22 cellular contexts compared by ENCODE assay signal in genomic region chr6:44665683-44666082, GRCh38.
DNase-seq lines count a peak whose midpoint lies in the region; ATAC-seq, FAIRE-seq and TF ChIP-seq lines count a peak whose summit lies in the region.
"Had no signal": no experiment of that assay in that cellular context is flagged by ENCODE, and none has a peak within 500 bp of the region (broad histone marks: within the 10 kb centered on the region; RNA-seq: fewer than 3 reads in every experiment).

No MANE protein-coding gene starts in this region.

- no peaks in the 10 kb centered on the region for H3K9me3 Mint-ChIP-seq in activated T-helper 17 cell treated with anti-CD3 and anti-CD28 coated beads, Interleukin-2, amount 50 U/mL, for 72 hours
- H3K9me3 Mint-ChIP-seq: CD4-positive, alpha-beta T cell; HFFc6 had no signal

- no peak for ATAC-seq in activated T-helper 17 cell treated with anti-CD3 and anti-CD28 coated beads, Interleukin-2, amount 50 U/mL, for 72 hours (replicated peaks)
- ATAC-seq in HepG2 (peak; percentile 24; the same call in 1 of the 3 replicates), GM21717 (IDR thresholded peaks at IDR 0.05; ENCODE audit: unreplicated experiment) (no peak)

- H3K4me2 ChIP-seq in HepG2 (ENCODE audit: low read depth, low read length), result no peak overlapping the region
- H3K4me2 ChIP-seq: KMS-11, PC-9 had no signal

- in situ Hi-C loops in HepG2 (cut with HindIII; ENCODE audit: extremely low pct_ligation_motif_present, low pct_unique_long_range_greater_than_20kb) (loop anchor here (25.0 kb wide), 1 partner anchor 1247 kb away; no protein-coding TSS in a partner anchor), transverse colon (cut with MboI; ENCODE audit: low pct_ligation_motif_present in 1 of 4, low pct_unique_long_range_greater_than_20kb in 1 of 4, low sequenced_read_pairs in 3 of 4) (loop anchor here (10.0 to 25.0 kb wide), 4 partner anchors 747 to 1247 kb away; no protein-coding TSS in a partner anchor)

- H4K20me1 ChIP-seq in HepG2 (ENCODE audit: insufficient read depth, low read length), result no peaks in the 10 kb centered on the region

- intact Hi-C loops in HepG2 (cut with micrococcal nuclease; ENCODE audit: unreplicated experiment) (no loop called here), sigmoid colon (cut with DNase I) (no loop called here), transverse colon (cut with DNase I; ENCODE audit: low total_unique reads) (loop anchor here (5.0 kb wide), 1 partner anchor 1842 kb away; no protein-coding TSS in a partner anchor)

- no TSS peak for BruUV-seq in HepG2 (replicated peaks; lab: Mats Ljungman, UMichigan)

- POLR2A ChIA-PET in HepG2 (lab: Yijun Ruan, JAX), result no interaction called here

- DNase-seq in HepG2 (ENCODE audit: low spot score) (no peak), sigmoid colon (no peak), A172 (ENCODE audit: low spot score) (no peak), transverse colon (no peak), NCI-H1694 (lab: John Stamatoyannopoulos, UW) (no peak)
- DNase-seq: 8988T; Caco-2; CD4-positive, alpha-beta T cell; GOT3; HFFc6; MV-4-11; NCI-H187; NCI-H2107; NCI-H510A treated with DMSO at 0.1 percent for 48 hours; PC-9 had no signal

- H3K4me3 ChIP-seq in HUES6 (ENCODE audit: low read depth, low read length) (no peak overlapping the region), HepG2 (replicated peaks in 1 of 3; ENCODE audit: insufficient read depth in 1 of 3, low read depth in 2 of 3, low read length in 3 of 3) (no peak overlapping the region), sigmoid colon (no peak overlapping the region), transverse colon (no peak overlapping the region)
- H3K4me3 ChIP-seq: PC-9 had no signal

- peak overlapping the region; percentile 41 for H3K27ac Mint-ChIP-seq in activated T-helper 17 cell treated with anti-CD3 and anti-CD28 coated beads, Interleukin-2, amount 50 U/mL, for 72 hours
- H3K27ac Mint-ChIP-seq: B cell; CD4-positive, alpha-beta T cell; HFFc6 had no signal

- H3K79me2 ChIP-seq in HepG2 (ENCODE audit: insufficient read depth, low read length), result no peaks in the 10 kb centered on the region

- H3K4me1 ChIP-seq in HUES6 (ENCODE audit: control insufficient read depth, insufficient read depth, low read length), result peaks cover 80% of the 10 kb centered on the region
- peaks cover 24% of the 10 kb centered on the region for H3K4me1 ChIP-seq in HepG2 (ENCODE audit: insufficient read depth, low read length)
- peaks cover 0 to 21% (median 7%) of the 10 kb centered on the region in 4 donors for H3K4me1 ChIP-seq in sigmoid colon
- peaks cover 0 to 7% (median 3%) of the 10 kb centered on the region in 4 donors for H3K4me1 ChIP-seq in transverse colon
- H3K4me1 ChIP-seq: Caco-2 had no signal

- H3K27me3 Mint-ChIP-seq in activated T-helper 17 cell treated with anti-CD3 and anti-CD28 coated beads, Interleukin-2, amount 50 U/mL, for 72 hours, result peaks cover 3% of the 10 kb centered on the region

- H3K36me3 Mint-ChIP-seq in activated T-helper 17 cell treated with anti-CD3 and anti-CD28 coated beads, Interleukin-2, amount 50 U/mL, for 72 hours (ENCODE audit: low read depth), result no peaks in the 10 kb centered on the region

- WGBS in HepG2 (ENCODE audit: low lambda C conversion rate), result 26% methylated on average over 9 of the region's 9 CpGs
- 91 to 95% methylated on average over 9 of the region's 9 CpGs for WGBS in sigmoid colon, 2 donors
- 76 to 94% methylated on average over 3 to 9 of the region's 9 CpGs for WGBS in transverse colon (ENCODE audit: low coverage in 1 of 2), 2 donors

- TF ChIP-seq EP300 in HepG2 (IDR thresholded peaks at IDR 0.05; ENCODE audit: low read depth in 2 of 2, low read length in 2 of 2), result no peak
- no peak for TF ChIP-seq EP300 in HepG2 (CRISPR knock-in tag; IDR thresholded peaks at IDR 0.05; ENCODE audit: borderline replicate concordance)
- TF ChIP-seq EP300 in sigmoid colon (IDR thresholded peaks at IDR 0.05), result no peak
- TF ChIP-seq EP300 in transverse colon (IDR thresholded peaks at IDR 0.05; ENCODE audit: low read depth), result no peak

- FAIRE-seq in HepG2 (lab: Jason Lieb, UNC), result no peak
- FAIRE-seq: G401.6 had no signal

- H3K27me3 ChIP-seq in HUES6 (ENCODE audit: control insufficient read depth, insufficient read depth, low read length) (no peaks in the 10 kb centered on the region), HepG2 (ENCODE audit: control insufficient read depth in 1 of 2, insufficient read depth in 2 of 2, low read length in 2 of 2) (peaks cover 3 to 31% of the 10 kb centered on the region in 2 experiments; a peak in 2 of 5 replicates), sigmoid colon (no peaks in the 10 kb centered on the region), transverse colon (no peaks in the 10 kb centered on the region)

- H3K4me1 Mint-ChIP-seq in activated T-helper 17 cell treated with anti-CD3 and anti-CD28 coated beads, Interleukin-2, amount 50 U/mL, for 72 hours, result peaks cover 12% of the 10 kb centered on the region
- H3K4me1 Mint-ChIP-seq: B cell had no signal

- no peak for TF ChIP-seq CTCF in HepG2 (CRISPR knock-in tag; IDR thresholded peaks at IDR 0.05)
- TF ChIP-seq CTCF in sigmoid colon (IDR thresholded peaks at IDR 0.05), result no peak
- TF ChIP-seq CTCF in transverse colon (IDR thresholded peaks at IDR 0.05), result no peak

- H3K4me3 Mint-ChIP-seq in activated T-helper 17 cell treated with anti-CD3 and anti-CD28 coated beads, Interleukin-2, amount 50 U/mL, for 72 hours, result no peak overlapping the region
- H3K4me3 Mint-ChIP-seq: B cell; CD4-positive, alpha-beta T cell had no signal

- H3K27ac ChIP-seq in HUES6 (ENCODE audit: low read depth, low read length) (peak overlapping the region; percentile 76; the same call in 1 of the 2 replicates), HepG2 (ENCODE audit: extremely low read length, insufficient read depth, low read length) (no peak overlapping the region), sigmoid colon (peak overlapping the region in 3 of 4 donors; percentile 29 to 40 (median 33)), transverse colon (no peak overlapping the region)
- H3K27ac ChIP-seq: KMS-11, PC-9, RWPE1 had no signal

- H2AFZ ChIP-seq in HepG2 (ENCODE audit: low read length), result no peak overlapping the region
- H2AFZ ChIP-seq: PC-9 had no signal

- H3K9me3 ChIP-seq in HUES6 (ENCODE audit: control insufficient read depth, insufficient read depth, low read depth, low read length) (no peaks in the 10 kb centered on the region), HepG2 (ENCODE audit: low read length) (no peaks in the 10 kb centered on the region), sigmoid colon (no peaks in the 10 kb centered on the region), transverse colon (no peaks in the 10 kb centered on the region)
- H3K9me3 ChIP-seq: Caco-2 had no signal

- H3K9ac ChIP-seq in HUES6 (ENCODE audit: low read length), result peak overlapping the region; percentile 76
- H3K9ac ChIP-seq in HepG2 (ENCODE audit: insufficient read depth, low read depth, low read length), result no peak overlapping the region
- H3K9ac ChIP-seq: KMS-11 had no signal

- no peak for TF ChIP-seq POLR2A in HepG2 (IDR thresholded peaks at IDR 0.05; ENCODE audit: insufficient read depth in 1 of 2, low read depth in 2 of 2, low read length in 2 of 2)
- TF ChIP-seq POLR2A in sigmoid colon (IDR thresholded peaks at IDR 0.05), result no peak
- TF ChIP-seq POLR2A in transverse colon (IDR thresholded peaks at IDR 0.05), result no peak

- CTCF ChIA-PET in HepG2 (lab: Yijun Ruan, JAX; ENCODE audit: low intra/inter-chr PET ratio, low total read pairs), result no interaction called here

- no peak for TF ChIP-seq RAD21 in HepG2 (CRISPR knock-in tag; IDR thresholded peaks at IDR 0.05)

- H3K36me3 ChIP-seq in HUES6 (ENCODE audit: control insufficient read depth, insufficient read depth, low read length) (no peaks in the 10 kb centered on the region), HepG2 (replicated peaks in 1 of 2; ENCODE audit: control insufficient read depth in 1 of 2, insufficient read depth in 2 of 2, low read length in 2 of 2) (no peaks in the 10 kb centered on the region), sigmoid colon (no peaks in the 10 kb centered on the region), transverse colon (no peaks in the 10 kb centered on the region)

TF ChIP-seq in HepG2, 621 proteins besides CTCF, POLR2A, EP300 and RAD21 (continues in another document):
- TF ChIP-seq CEBPB (IDR thresholded peaks at IDR 0.05; ENCODE audit: borderline replicate concordance, low read depth, low read length), result peak; percentile 58
- no peak for TF ChIP-seq ZNF230 (CRISPR knock-in tag; IDR thresholded peaks at IDR 0.05)
- TF ChIP-seq ZNF609 (CRISPR knock-in tag; IDR thresholded peaks at IDR 0.05; ENCODE audit: borderline replicate concordance), result no peak

Comparison
In these comparisons a context has a peak if more than half of its experiments do, and no peak if none do; other contexts are left out.
1. H3K27ac ChIP-seq: peak in HUES6 (single experiment) and sigmoid colon (3 of 4); none in HepG2 (single experiment) and transverse colon (0 of 4).